ENCODE assay signal across 10 cellular contexts in genomic region chr6:37625591-37626374, GRCh38.
DNase-seq lines count a peak whose midpoint lies in the region; ATAC-seq and TF ChIP-seq lines count a peak whose summit lies in the region.
"Had no signal": no experiment of that assay in that cellular context is flagged by ENCODE, and none has a peak within 500 bp of the region (broad histone marks: within the 10 kb centered on the region; RNA-seq: fewer than 3 reads in every experiment).

No MANE protein-coding gene starts in this region.

- ATAC-seq in Right ventricle myocardium superior (ENCODE audit: poor library complexity) (peak; percentile 36), Right ventricle myocardium inferior (no peak), upper lobe of left lung (ENCODE audit: low FRiP score in 2 of 2) (no peak), HG03457 (IDR thresholded peaks at IDR 0.05; ENCODE audit: unreplicated experiment) (no peak), GM18505 (IDR thresholded peaks at IDR 0.05; ENCODE audit: unreplicated experiment) (no peak)

- no peaks in the 10 kb centered on the region for H3K9me3 ChIP-seq in upper lobe of left lung
- H3K9me3 ChIP-seq: ovary had no signal

- H3K27me3 ChIP-seq in upper lobe of left lung = peaks cover 0 to 5% (median 0%) of the 10 kb centered on the region in 4 donors
- H3K27me3 ChIP-seq: ovary had no signal

- intact Hi-C loops in Right ventricle myocardium superior (cut with DNase I) (no loop called here), Right ventricle myocardium inferior (cut with DNase I) (no loop called here)

- H3K4me1 ChIP-seq in upper lobe of left lung = peaks cover 7 to 13% (median 13%) of the 10 kb centered on the region in 4 donors

- H3K36me3 ChIP-seq in upper lobe of left lung = no peaks in the 10 kb centered on the region
- H3K36me3 ChIP-seq: ovary had no signal

- peak overlapping the region in 3 of 4 donors; percentile 2 to 28 (median 23) for H3K4me3 ChIP-seq in upper lobe of left lung
- H3K4me3 ChIP-seq: ovary had no signal

- WGBS in upper lobe of left lung, 2 donors = 39 to 45% methylated on average over 10 to 12 of the region's 12 CpGs

- TF ChIP-seq EP300 in upper lobe of left lung (IDR thresholded peaks at IDR 0.05) = no peak

- H3K27ac ChIP-seq in upper lobe of left lung = no peak overlapping the region
- H3K27ac ChIP-seq: ovary had no signal

- DNase-seq in Right ventricle myocardium superior = no peak
- DNase-seq in Right ventricle myocardium inferior (ENCODE audit: missing footprints) = no peak
- peak; percentile 71 for DNase-seq in NCI-H510A (lab: John Stamatoyannopoulos, UW)
- peak; percentile 50 for DNase-seq in iPS-NIHi11 (ENCODE audit: low spot score)
- no peak for DNase-seq in upper lobe of left lung
- DNase-seq in A172 (ENCODE audit: low spot score) = no peak
- DNase-seq: effector CD8-positive, alpha-beta T cell had no signal

- TF ChIP-seq CTCF in upper lobe of left lung (IDR thresholded peaks at IDR 0.05) = no peak

- TF ChIP-seq POLR2A in upper lobe of left lung (IDR thresholded peaks at IDR 0.05) (no peak), GM18505 (IDR thresholded peaks at IDR 0.05; ENCODE audit: borderline replicate concordance, extremely low read depth, insufficient read depth, insufficient read length) (no peak)

Comparison
In these comparisons a context has a peak if more than half of its experiments do, and no peak if none do; other contexts are left out.
1. DNase-seq: peak in NCI-H510A (single experiment) and iPS-NIHi11 (single experiment); none in Right ventricle myocardium superior (single experiment), Right ventricle myocardium inferior (single experiment), upper lobe of left lung (0 of 2) and A172 (single experiment).